ENCODE assay signal across 1 cellular context in the genomic region with DNA sequence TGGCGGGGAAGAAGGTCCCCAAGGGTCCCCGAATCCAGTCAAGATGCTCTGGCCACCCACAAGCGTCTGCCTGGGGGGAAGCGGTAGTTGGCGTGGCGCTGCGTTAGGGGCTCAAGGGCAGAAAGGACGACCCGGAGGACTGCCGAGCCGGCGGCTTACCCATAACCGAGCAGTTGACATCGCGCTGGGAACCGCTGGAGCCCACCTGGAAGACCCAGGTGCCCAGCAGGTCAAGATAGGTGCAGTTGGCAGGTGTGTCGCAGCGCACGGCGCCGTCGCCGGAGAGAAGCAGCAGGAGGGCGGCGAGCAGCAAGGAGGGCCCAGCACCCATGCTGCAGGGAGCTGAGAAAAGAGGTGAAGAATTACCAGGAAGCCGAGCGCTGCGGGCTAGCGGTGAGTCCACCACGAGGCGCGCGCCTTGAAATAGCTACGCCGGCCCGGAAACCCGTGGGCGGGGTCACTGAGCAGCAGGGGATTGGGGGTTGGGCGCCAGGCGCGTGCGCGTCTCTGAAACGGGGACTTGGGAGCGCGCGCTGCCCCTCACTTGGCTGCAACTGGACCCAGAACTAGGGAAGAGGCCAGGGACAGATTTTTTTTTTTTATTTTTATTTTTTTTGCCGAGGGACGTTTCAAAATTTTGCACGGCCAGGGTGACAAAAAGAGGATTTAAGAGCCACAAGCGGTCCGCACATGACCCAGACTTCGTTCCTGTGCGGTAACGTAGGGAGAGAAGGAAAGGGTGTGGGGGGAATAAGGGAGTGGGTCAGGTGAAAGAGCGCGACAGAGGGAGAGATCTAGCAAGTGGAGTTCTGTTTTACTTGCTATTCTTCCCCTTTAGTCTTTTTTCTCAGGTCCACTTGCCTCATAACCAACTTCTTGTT.
TF ChIP-seq lines count a peak whose summit lies in the region.

Gene CTSC, minus strand, starts transcription at position 395 of the 881 bp plus-strand sequence. Its CDS starts 64 bp downstream, at position 331.

TF ChIP-seq in HEK293, 187 proteins besides CTCF, POLR2A, EP300 and RAD21 (continued from another document and continues in another):
- TF ChIP-seq, protein P1, sequence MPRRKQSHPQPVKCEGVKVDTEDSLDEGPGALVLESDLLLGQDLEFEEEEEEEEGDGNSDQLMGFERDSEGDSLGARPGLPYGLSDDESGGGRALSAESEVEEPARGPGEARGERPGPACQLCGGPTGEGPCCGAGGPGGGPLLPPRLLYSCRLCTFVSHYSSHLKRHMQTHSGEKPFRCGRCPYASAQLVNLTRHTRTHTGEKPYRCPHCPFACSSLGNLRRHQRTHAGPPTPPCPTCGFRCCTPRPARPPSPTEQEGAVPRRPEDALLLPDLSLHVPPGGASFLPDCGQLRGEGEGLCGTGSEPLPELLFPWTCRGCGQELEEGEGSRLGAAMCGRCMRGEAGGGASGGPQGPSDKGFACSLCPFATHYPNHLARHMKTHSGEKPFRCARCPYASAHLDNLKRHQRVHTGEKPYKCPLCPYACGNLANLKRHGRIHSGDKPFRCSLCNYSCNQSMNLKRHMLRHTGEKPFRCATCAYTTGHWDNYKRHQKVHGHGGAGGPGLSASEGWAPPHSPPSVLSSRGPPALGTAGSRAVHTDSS (tag by site-specific recombination; IDR thresholded peaks at IDR 0.05) = no peak
- TF ChIP-seq SP7 (tag by site-specific recombination; IDR thresholded peaks at IDR 0.05) (peak; percentile 49), ZNF629 (tag by site-specific recombination; IDR thresholded peaks at IDR 0.05) (no peak; the same call in 1 of the 2 replicates), ZNF707 (tag by site-specific recombination; IDR thresholded peaks at IDR 0.05) (no peak), FEZF1 (tag by site-specific recombination; IDR thresholded peaks at IDR 0.05) (no peak), BCL11B (tag by site-specific recombination; IDR thresholded peaks at IDR 0.05; ENCODE audit: low read depth) (no peak), ZBTB49 (tag by site-specific recombination; IDR thresholded peaks at IDR 0.05; ENCODE audit: low read depth) (no peak), ZNF561 (tag by site-specific recombination; IDR thresholded peaks at IDR 0.05; ENCODE audit: borderline replicate concordance) (0 out of 2 replicates have a peak, but pooled peaks have one; percentile 21), ZFHX2 (tag by site-specific recombination; conservative IDR thresholded peaks at IDR 0.05) (peak; percentile 68), ZNF76 (tag by site-specific recombination; IDR thresholded peaks at IDR 0.05; ENCODE audit: borderline replicate concordance, low read depth) (peak; percentile 64; the same call in 1 of the 2 replicates), HOXA7 (CRISPR knock-in tag; IDR thresholded peaks at IDR 0.05; ENCODE audit: borderline replicate concordance) (no peak), ZNF626 (tag by site-specific recombination; IDR thresholded peaks at IDR 0.05) (no peak), ZNF654 (tag by site-specific recombination; IDR thresholded peaks at IDR 0.05; ENCODE audit: low read depth) (no peak), ZNF362 (tag by site-specific recombination; IDR thresholded peaks at IDR 0.05) (no peak), SCRT1 (tag by site-specific recombination; IDR thresholded peaks at IDR 0.05; ENCODE audit: borderline replicate concordance) (no peak), ZSCAN18 (tag by site-specific recombination; IDR thresholded peaks at IDR 0.05) (no peak), HOXD13 (CRISPR knock-in tag; IDR thresholded peaks at IDR 0.05; ENCODE audit: borderline replicate concordance) (no peak), ZNF645 (tag by site-specific recombination; IDR thresholded peaks at IDR 0.05) (no peak), ZNF18 (tag by site-specific recombination; IDR thresholded peaks at IDR 0.05) (no peak), ZNF112 (tag by site-specific recombination; IDR thresholded peaks at IDR 0.05) (no peak), ZNF335 (tag by site-specific recombination; conservative IDR thresholded peaks at IDR 0.05) (peak; percentile 72), ZNF341 (tag by site-specific recombination; IDR thresholded peaks at IDR 0.05; ENCODE audit: low read depth) (no peak), ZNF660 (tag by site-specific recombination; IDR thresholded peaks at IDR 0.05) (no peak), ZBTB8A (tag by site-specific recombination; IDR thresholded peaks at IDR 0.05) (peak; percentile 18; the same call in 1 of the 2 replicates), ZNF544 (tag by site-specific recombination; IDR thresholded peaks at IDR 0.05) (no peak), ZBTB21 (tag by site-specific recombination; IDR thresholded peaks at IDR 0.05) (no peak), ZNF302 (tag by site-specific recombination; IDR thresholded peaks at IDR 0.05; ENCODE audit: low read depth) (no peak), ZNF510 (tag by site-specific recombination; IDR thresholded peaks at IDR 0.05; ENCODE audit: insufficient replicate concordance) (no peak), GLIS1 (tag by site-specific recombination; IDR thresholded peaks at IDR 0.05) (peak; percentile 63), OSR2 (tag by site-specific recombination; IDR thresholded peaks at IDR 0.05) (no peak), PRDM1 (tag by site-specific recombination; IDR thresholded peaks at IDR 0.05) (0 out of 2 replicates have a peak, but pooled peaks have one; percentile 8), ZNF24 (tag by site-specific recombination; IDR thresholded peaks at IDR 0.05) (no peak; the same call in 1 of the 2 replicates), ZXDB (tag by site-specific recombination; IDR thresholded peaks at IDR 0.05) (peak; percentile 76; the same call in 1 of the 2 replicates), ZNF221 (tag by site-specific recombination; IDR thresholded peaks at IDR 0.05; ENCODE audit: borderline replicate concordance) (no peak), MZF1 (tag by site-specific recombination; IDR thresholded peaks at IDR 0.05; ENCODE audit: borderline replicate concordance) (no peak), ZNF621 (tag by site-specific recombination; IDR thresholded peaks at IDR 0.05) (no peak), ZNF416 (tag by site-specific recombination; IDR thresholded peaks at IDR 0.05) (no peak), ZNF146 (tag by site-specific recombination; IDR thresholded peaks at IDR 0.05) (no peak), KLF1 (tag by site-specific recombination; IDR thresholded peaks at IDR 0.05) (peak; percentile 58), ZNF214 (tag by site-specific recombination; IDR thresholded peaks at IDR 0.05; ENCODE audit: borderline replicate concordance) (no peak), ZEB2 (tag by site-specific recombination; IDR thresholded peaks at IDR 0.05) (peak; percentile 86), ZBTB6 (tag by site-specific recombination; IDR thresholded peaks at IDR 0.05) (0 out of 2 replicates have a peak, but pooled peaks have one; percentile 35), ZNF639 (tag by site-specific recombination; IDR thresholded peaks at IDR 0.05) (no peak), ZNF175 (tag by site-specific recombination; IDR thresholded peaks at IDR 0.05) (no peak), ZNF501 (tag by site-specific recombination; IDR thresholded peaks at IDR 0.05) (no peak; the same call in 1 of the 2 replicates), ZNF292 (tag by site-specific recombination; IDR thresholded peaks at IDR 0.05; ENCODE audit: borderline replicate concordance, low read depth) (no peak), ZNF157 (tag by site-specific recombination; IDR thresholded peaks at IDR 0.05) (no peak), ZNF423 (tag by site-specific recombination; IDR thresholded peaks at IDR 0.05) (peak; percentile 95), ZNF114 (tag by site-specific recombination; IDR thresholded peaks at IDR 0.05) (no peak), KLF8 (tag by site-specific recombination; IDR thresholded peaks at IDR 0.05) (0 out of 2 replicates have a peak, but pooled peaks have one; percentile 40), ZBTB48 (tag by site-specific recombination; IDR thresholded peaks at IDR 0.05) (peak; percentile 27; the same call in 1 of the 2 replicates), ZNF10 (tag by site-specific recombination; IDR thresholded peaks at IDR 0.05) (no peak)
- TF ChIP-seq, protein P2, sequence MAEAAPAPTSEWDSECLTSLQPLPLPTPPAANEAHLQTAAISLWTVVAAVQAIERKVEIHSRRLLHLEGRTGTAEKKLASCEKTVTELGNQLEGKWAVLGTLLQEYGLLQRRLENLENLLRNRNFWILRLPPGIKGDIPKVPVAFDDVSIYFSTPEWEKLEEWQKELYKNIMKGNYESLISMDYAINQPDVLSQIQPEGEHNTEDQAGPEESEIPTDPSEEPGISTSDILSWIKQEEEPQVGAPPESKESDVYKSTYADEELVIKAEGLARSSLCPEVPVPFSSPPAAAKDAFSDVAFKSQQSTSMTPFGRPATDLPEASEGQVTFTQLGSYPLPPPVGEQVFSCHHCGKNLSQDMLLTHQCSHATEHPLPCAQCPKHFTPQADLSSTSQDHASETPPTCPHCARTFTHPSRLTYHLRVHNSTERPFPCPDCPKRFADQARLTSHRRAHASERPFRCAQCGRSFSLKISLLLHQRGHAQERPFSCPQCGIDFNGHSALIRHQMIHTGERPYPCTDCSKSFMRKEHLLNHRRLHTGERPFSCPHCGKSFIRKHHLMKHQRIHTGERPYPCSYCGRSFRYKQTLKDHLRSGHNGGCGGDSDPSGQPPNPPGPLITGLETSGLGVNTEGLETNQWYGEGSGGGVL (tag by site-specific recombination; IDR thresholded peaks at IDR 0.05) = no peak
